1 cellular context compared by ENCODE assay signal in the genomic region with DNA sequence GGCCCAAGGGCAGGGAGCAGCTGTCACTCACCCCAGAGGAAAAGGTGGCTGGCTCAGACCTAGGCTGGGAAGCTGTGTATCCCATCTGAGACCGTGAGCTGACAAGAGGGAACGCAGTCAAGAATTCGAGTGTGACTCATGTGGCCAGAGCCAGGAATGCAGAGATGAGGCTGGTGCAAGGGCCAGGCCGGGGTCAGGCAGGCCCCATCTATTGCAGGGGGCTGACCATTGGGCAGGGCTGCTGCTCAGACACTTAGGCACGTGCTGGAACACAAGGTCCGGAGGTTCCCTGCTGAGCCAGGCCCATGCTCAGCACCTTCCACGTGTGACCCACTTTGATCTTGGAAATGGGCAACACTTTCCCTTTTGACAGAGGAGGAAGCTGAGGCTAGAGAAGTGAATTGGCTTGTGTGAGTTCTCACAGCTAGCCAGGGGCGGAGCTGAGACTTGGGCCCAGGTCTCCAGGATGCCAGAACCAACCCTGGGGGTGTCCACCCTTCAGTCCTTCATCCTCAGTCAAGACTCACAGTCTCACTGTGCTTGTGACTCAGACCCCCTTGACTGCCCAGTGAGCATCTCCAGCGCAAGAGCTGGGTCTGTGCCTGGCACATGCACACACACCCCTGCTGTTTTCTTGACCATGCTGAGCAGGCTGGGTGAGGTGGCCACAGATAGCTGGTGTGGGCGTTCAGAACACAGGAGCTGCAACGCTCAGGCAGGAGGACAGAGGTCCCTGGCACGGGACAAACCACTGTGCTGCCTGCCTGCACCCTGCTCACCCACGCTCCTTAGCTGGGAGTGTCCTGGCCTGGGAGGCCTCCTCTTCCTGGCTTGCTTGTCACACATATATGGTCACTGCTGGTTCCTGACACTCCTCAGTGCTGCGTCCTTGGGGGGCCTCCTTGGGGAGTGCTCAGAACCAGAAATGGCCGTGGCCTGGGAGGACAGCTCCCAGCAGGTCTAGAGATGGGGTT.
TF ChIP-seq lines count a peak whose summit lies in the region.

No MANE protein-coding gene starts in this region.

TF ChIP-seq in HEK293, 187 proteins besides CTCF, POLR2A, EP300 and RAD21 (continued from another document):
- TF ChIP-seq ZNF747 (tag by site-specific recombination; IDR thresholded peaks at IDR 0.05) (no peak), ZFP41 (tag by site-specific recombination; IDR thresholded peaks at IDR 0.05; ENCODE audit: borderline replicate concordance) (no peak), GLI2 (tag by site-specific recombination; IDR thresholded peaks at IDR 0.05; ENCODE audit: borderline replicate concordance, low read depth) (no peak), ZNF223 (tag by site-specific recombination; IDR thresholded peaks at IDR 0.05) (no peak)
- TF ChIP-seq, protein P1, sequence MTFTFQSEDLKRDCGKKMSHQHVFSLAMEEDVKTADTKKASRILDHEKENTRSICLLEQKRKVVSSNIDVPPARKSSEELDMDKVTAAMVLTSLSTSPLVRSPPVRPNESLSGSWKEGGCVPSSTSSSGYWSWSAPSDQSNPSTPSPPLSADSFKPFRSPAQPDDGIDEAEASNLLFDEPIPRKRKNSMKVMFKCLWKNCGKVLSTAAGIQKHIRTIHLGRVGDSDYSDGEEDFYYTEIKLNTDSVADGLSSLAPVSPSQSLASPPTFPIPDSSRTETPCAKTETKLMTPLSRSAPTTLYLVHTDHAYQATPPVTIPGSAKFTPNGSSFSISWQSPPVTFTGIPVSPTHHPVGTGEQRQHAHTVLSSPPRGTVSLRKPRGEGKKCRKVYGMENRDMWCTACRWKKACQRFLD (tag by site-specific recombination; IDR thresholded peaks at IDR 0.05) = no peak
